ENCODE assay signal across 7 cellular contexts in genomic region chr12:66182956-66183355, GRCh38. TPM values are rescaled to one million over a fixed set of nuclear protein-coding genes. Genes with fewer than 3 reads are reported as not detected.
"Had no signal": no experiment of that assay in that cellular context is flagged by ENCODE, and none has a peak within 500 bp of the region (broad histone marks: within the 10 kb centered on the region; RNA-seq: fewer than 3 reads in every experiment).

No MANE protein-coding gene starts in this region.

- H3K27ac ChIP-seq: HL-60 had no signal

- H3K36me3 Mint-ChIP-seq: IgD-negative memory B cell had no signal

- H3K27ac Mint-ChIP-seq: IgD-negative memory B cell had no signal

- DNase-seq: IMR-90, KBM-7 had no signal

- H3K4me3 ChIP-seq: K562 had no signal

RNA-seq across cellular contexts. Expression of gene IRAK3, which starts 6.1 kb away (rescaled TPM):
- total RNA-seq: HepG2, HT-29 had no signal
